In genomic region chr9:99824378-99825157, GRCh38 we compare ENCODE assay signal across 8 cellular contexts. TPM values are rescaled to one million over a fixed set of nuclear protein-coding genes. Genes with fewer than 3 reads are reported as not detected.
DNase-seq lines count a peak whose midpoint lies in the region; ATAC-seq and TF ChIP-seq lines count a peak whose summit lies in the region.

No MANE protein-coding gene starts in this region.

- peaks cover 28% of the 10 kb centered on the region for H3K27me3 Mint-ChIP-seq in activated CD8-positive, alpha-beta memory T cell treated with anti-CD3 and anti-CD28 coated beads, Interleukin-2, amount 10 ng/mL, durations not matched to agents 7 days and 5 days
- peaks cover 58 to 59% of the 10 kb centered on the region in 2 donors for H3K27me3 Mint-ChIP-seq in natural killer cell (ENCODE audit: low read depth in 2 of 2)

- H3K36me3 Mint-ChIP-seq in activated CD8-positive, alpha-beta memory T cell treated with anti-CD3 and anti-CD28 coated beads, Interleukin-2, amount 10 ng/mL, durations not matched to agents 7 days and 5 days = peaks cover 14% of the 10 kb centered on the region
- peaks cover 5% of the 10 kb centered on the region for H3K36me3 Mint-ChIP-seq in natural killer cell

- ATAC-seq in activated CD8-positive, alpha-beta memory T cell treated with anti-CD3 and anti-CD28 coated beads, Interleukin-2, amount 10 ng/mL, durations not matched to agents 7 days and 5 days = peak; percentile 5
- no peak for ATAC-seq in natural killer cell
- no peak for ATAC-seq in GM18867 (IDR thresholded peaks at IDR 0.05; ENCODE audit: unreplicated experiment)

- H3K4me3 Mint-ChIP-seq in activated CD8-positive, alpha-beta memory T cell treated with anti-CD3 and anti-CD28 coated beads, Interleukin-2, amount 10 ng/mL, durations not matched to agents 7 days and 5 days = peak overlapping the region; percentile 94
- H3K4me3 Mint-ChIP-seq in natural killer cell = peak overlapping the region; percentile 99

- H3K27me3 ChIP-seq in tibial artery = no peaks in the 10 kb centered on the region

- DNase-seq in EL (peak; percentile 37), Kasumi-1 (lab: John Stamatoyannopoulos, UW) (peak; percentile 57 to 58), epithelial cell of proximal tubule (ENCODE audit: low read depth) (no peak), natural killer cell (peak; percentile 75), tibial artery (no peak), cerebellum (ENCODE audit: low spot score) (no peak)
- DNase-seq in activated CD8-positive, alpha-beta memory T cell treated with anti-CD3 and anti-CD28 coated beads, Interleukin-2, amount 10 ng/mL, durations not matched to agents 7 days and 5 days = peak; percentile 85

- H3K27ac ChIP-seq in tibial artery = peak overlapping the region; percentile 99

- peaks cover 46% of the 10 kb centered on the region for H3K4me1 Mint-ChIP-seq in activated CD8-positive, alpha-beta memory T cell treated with anti-CD3 and anti-CD28 coated beads, Interleukin-2, amount 10 ng/mL, durations not matched to agents 7 days and 5 days
- peaks cover 70 to 75% of the 10 kb centered on the region in 2 donors for H3K4me1 Mint-ChIP-seq in natural killer cell

- intact Hi-C loops in natural killer cell (cut with micrococcal nuclease) (loop anchor here (1.0 to 10.0 kb wide), 4 partner anchors 82 to 770 kb away; partner anchors contain the start of gene STX17), tibial artery (cut with DNase I; ENCODE audit: low total_unique reads) (loop anchor here (5.0 to 10.0 kb wide), 2 partner anchors 80 to 278 kb away; partner anchors contain the start of gene STX17)

- CTCF ChIA-PET in activated CD8-positive, alpha-beta memory T cell treated with anti-CD3 and anti-CD28 coated beads, Interleukin-2, amount 10 ng/mL, durations not matched to agents 7 days and 5 days (lab: Charles Lee) = interaction anchor here (0.7 to 3.1 kb wide), 34 partner anchors 10 to 522 kb away, joined by 3 to 30 read pairs (median 4); partner anchors contain the start of gene STX17

- H3K36me3 ChIP-seq in tibial artery = peaks cover 0 to 18% (median 0%) of the 10 kb centered on the region in 3 donors

- peak; percentile 52 for TF ChIP-seq CTCF in epithelial cell of proximal tubule (conservative IDR thresholded peaks at IDR 0.05; ENCODE audit: low read depth, low read length)
- TF ChIP-seq CTCF in natural killer cell (IDR thresholded peaks at IDR 0.05) = peak; percentile 79
- TF ChIP-seq CTCF in tibial artery (IDR thresholded peaks at IDR 0.05) = peak in 1 of 2 experiments; percentile 10

- no peaks in the 10 kb centered on the region for H3K9me3 Mint-ChIP-seq in activated CD8-positive, alpha-beta memory T cell treated with anti-CD3 and anti-CD28 coated beads, Interleukin-2, amount 10 ng/mL, durations not matched to agents 7 days and 5 days (ENCODE audit: low read depth)
- H3K9me3 Mint-ChIP-seq in natural killer cell = no peaks in the 10 kb centered on the region

- H3K4me3 ChIP-seq in epithelial cell of proximal tubule (ENCODE audit: low read depth, low read length) = peak overlapping the region; percentile 89
- H3K4me3 ChIP-seq in tibial artery = peak overlapping the region; percentile 87 to 91

- peaks cover 0 to 22% (median 6%) of the 10 kb centered on the region in 4 donors for H3K4me1 ChIP-seq in tibial artery

- H3K9me3 ChIP-seq in tibial artery = no peaks in the 10 kb centered on the region

- H3K27ac Mint-ChIP-seq in activated CD8-positive, alpha-beta memory T cell treated with anti-CD3 and anti-CD28 coated beads, Interleukin-2, amount 10 ng/mL, durations not matched to agents 7 days and 5 days = peak overlapping the region; percentile 28
- peak overlapping the region; percentile 96 to 99 for H3K27ac Mint-ChIP-seq in natural killer cell

RNA-seq across cellular contexts. Expression of gene NR4A3, which starts 2.9 kb away (rescaled TPM):
- total RNA-seq in activated CD8-positive, alpha-beta memory T cell treated with anti-CD3 and anti-CD28 coated beads, Interleukin-2, amount 10 ng/mL, durations not matched to agents 7 days and 5 days = 10 to 100 TPM in 1 of 2 experiments, 1 to 10 TPM in 1; 3.6 to 20.4 TPM
- total RNA-seq in epithelial cell of proximal tubule = 0.07 TPM in 1 of 2 replicates, not detected in the other
- total RNA-seq in natural killer cell = 10 to 100 TPM; 31.1 to 43.4 (median 38.6) TPM
- 1.3 TPM for total RNA-seq in cerebellum

Comparison
In these comparisons a context has a peak if more than half of its experiments do, and no peak if none do; other contexts are left out.
1. DNase-seq: peak in EL (single experiment), Kasumi-1 (2 of 2), activated CD8-positive, alpha-beta memory T cell treated with anti-CD3 and anti-CD28 coated beads, Interleukin-2, amount 10 ng/mL, durations not matched to agents 7 days and 5 days (single experiment) and natural killer cell (single experiment); none in epithelial cell of proximal tubule (single experiment), tibial artery (0 of 2) and cerebellum (single experiment).